ENCODE assay signal across 8 cellular contexts in genomic region chrX:13646154-13646549, GRCh38. TPM values are rescaled to one million over a fixed set of nuclear protein-coding genes. Genes with fewer than 3 reads are reported as not detected.
DNase-seq lines count a peak whose midpoint lies in the region; ATAC-seq and TF ChIP-seq lines count a peak whose summit lies in the region.

No MANE protein-coding gene starts in this region.

- POLR2A ChIA-PET in IMR-90 (lab: Charles Lee; ENCODE audit: unreplicated experiment): no interaction called here

- dilution Hi-C loops in IMR-90 (cut with HindIII; ENCODE audit: low sequenced_read_pairs, unreplicated experiment): no loop called here
- dilution Hi-C loops in mammary epithelial cell (cut with HindIII; ENCODE audit: low sequenced_read_pairs): loop anchor here (10.0 kb wide), 1 partner anchor 141 kb away; no protein-coding TSS in a partner anchor

- in situ Hi-C loops in IMR-90 (cut with MboI; ENCODE audit: low sequenced_read_pairs): loop anchor here (25.0 kb wide), 1 partner anchor 134 kb away; no protein-coding TSS in a partner anchor
- in situ Hi-C loops in mammary epithelial cell (cut with MboI; ENCODE audit: low sequenced_read_pairs in 2 of 2): loop anchor here (5.0 kb wide), 1 partner anchor 139 kb away; no protein-coding TSS in a partner anchor

- H3K27me3 ChIP-seq in DOHH2 (ENCODE audit: control insufficient read depth, low read length): no peaks in the 10 kb centered on the region
- H3K27me3 ChIP-seq in IMR-90 (ENCODE audit: control insufficient read depth, insufficient read depth, low read length): no peaks in the 10 kb centered on the region
- no peaks in the 10 kb centered on the region for H3K27me3 ChIP-seq in RWPE2 (ENCODE audit: insufficient read depth, poor library complexity, severe bottlenecking)
- peaks cover 3% of the 10 kb centered on the region for H3K27me3 ChIP-seq in mammary epithelial cell (ENCODE audit: insufficient read depth, low read length)

- no peak overlapping the region for H4K8ac ChIP-seq in IMR-90 (ENCODE audit: low read depth in 2 of 2, low read length in 2 of 2)

- no peak overlapping the region for H3K14ac ChIP-seq in IMR-90 (replicated peaks; ENCODE audit: low read depth, low read length)

- H3K9me1 ChIP-seq in IMR-90 (ENCODE audit: insufficient read depth, low read length): no peaks in the 10 kb centered on the region

- H3K9me2 ChIP-seq in DOHH2 (replicated peaks; ENCODE audit: control insufficient read depth, low read length): no peaks in the 10 kb centered on the region

- no peaks in the 10 kb centered on the region for H3K36me3 ChIP-seq in DOHH2 (ENCODE audit: control insufficient read depth, low read length)
- H3K36me3 ChIP-seq in IMR-90 (ENCODE audit: control insufficient read depth, insufficient read depth, low read length): no peaks in the 10 kb centered on the region
- H3K36me3 ChIP-seq in RWPE2 (ENCODE audit: low read depth): no peaks in the 10 kb centered on the region
- no peaks in the 10 kb centered on the region for H3K36me3 ChIP-seq in mammary epithelial cell (ENCODE audit: insufficient read depth, low read length)

- H3K23ac ChIP-seq in IMR-90 (ENCODE audit: low read depth, low read length): no peak overlapping the region

- peak overlapping the region; percentile 41; the same call in 1 of the 2 replicates for H2BK20ac ChIP-seq in IMR-90 (ENCODE audit: low read depth, low read length)

- peak; percentile 66 for TF ChIP-seq RAD21 in IMR-90 (IDR thresholded peaks at IDR 0.05; ENCODE audit: low read length)

- no peaks in the 10 kb centered on the region for H3F3A ChIP-seq in DOHH2 (ENCODE audit: control insufficient read depth, insufficient read depth)

- H4K5ac ChIP-seq in IMR-90 (ENCODE audit: low read depth, low read length): no peak overlapping the region

- H3K79me2 ChIP-seq in DOHH2 (ENCODE audit: control insufficient read depth, low read length) (no peaks in the 10 kb centered on the region), mammary epithelial cell (ENCODE audit: insufficient read depth, low read length) (no peaks in the 10 kb centered on the region)

- intact Hi-C loops in IMR-90 (cut with micrococcal nuclease): loop anchor here (1.0 to 10.0 kb wide), 4 partner anchors 124 to 831 kb away; no protein-coding TSS in a partner anchor
- intact Hi-C loops in mammary epithelial cell (cut with micrococcal nuclease): loop anchor here (1.0 to 5.0 kb wide), 4 partner anchors 124 to 834 kb away; no protein-coding TSS in a partner anchor

- H3K18ac ChIP-seq in IMR-90 (ENCODE audit: low read depth, low read length): no peak overlapping the region

- H3K4me1 ChIP-seq in DOHH2 (ENCODE audit: control insufficient read depth, low read length): no peaks in the 10 kb centered on the region
- H3K4me1 ChIP-seq in IMR-90 (ENCODE audit: control insufficient read depth, insufficient read depth, low read length): peaks cover 6% of the 10 kb centered on the region; the same call in 1 of the 2 replicates
- H3K4me1 ChIP-seq in RWPE2 (ENCODE audit: insufficient read depth, poor library complexity, severe bottlenecking): no peaks in the 10 kb centered on the region
- no peaks in the 10 kb centered on the region for H3K4me1 ChIP-seq in mammary epithelial cell (ENCODE audit: insufficient read depth, low read length)

- WGBS in IMR-90 (ENCODE audit: extremely low coverage in 2 of 2, insufficient read length in 1 of 2), 2 experiments: no CpG with 5 or more reads among the region's 3 CpGs
- 30% methylated on average over 3 of the region's 3 CpGs for WGBS in mammary epithelial cell (ENCODE audit: low coverage, missing lambda C conversion rate)

- H2AK5ac ChIP-seq in IMR-90 (ENCODE audit: low read depth, low read length): no peak overlapping the region

- H3K4me3 ChIP-seq in DOHH2 (ENCODE audit: low read length) (no peak overlapping the region), IMR-90 (ENCODE audit: insufficient read depth, low read depth, low read length) (no peak overlapping the region), RWPE2 (ENCODE audit: severe bottlenecking) (no peak overlapping the region), mammary epithelial cell (replicated peaks in 1 of 3; ENCODE audit: insufficient read depth in 1 of 3, low read depth in 2 of 3, low read length in 3 of 3) (no peak overlapping the region)

- H2BK15ac ChIP-seq in IMR-90 (ENCODE audit: low read depth, low read length): 0 out of 3 replicates have a peak overlapping the region, but pooled peaks have one; percentile 45

- no peak overlapping the region for H3K4me2 ChIP-seq in DOHH2 (ENCODE audit: low read length)
- no peak overlapping the region for H3K4me2 ChIP-seq in IMR-90 (ENCODE audit: low read depth, low read length)
- no peak overlapping the region for H3K4me2 ChIP-seq in mammary epithelial cell (ENCODE audit: insufficient read depth, low read depth, low read length)

- BruUV-seq in IMR-90 (replicated peaks; lab: Mats Ljungman, UMichigan): no TSS peak
- BruUV-seq in mammary epithelial cell (replicated peaks; lab: Mats Ljungman, UMichigan): no TSS peak

- H3K27ac ChIP-seq in DOHH2 (ENCODE audit: low read depth, low read length): no peak overlapping the region
- no peak overlapping the region for H3K27ac ChIP-seq in IMR-90 (ENCODE audit: insufficient read depth, low read length)
- H3K27ac ChIP-seq in RWPE2 (ENCODE audit: poor library complexity, severe bottlenecking): no peak overlapping the region
- no peak overlapping the region for H3K27ac ChIP-seq in mammary epithelial cell (ENCODE audit: insufficient read depth, low read depth, low read length)

- H4K91ac ChIP-seq in IMR-90 (ENCODE audit: insufficient read depth, low read depth, low read length): no peak overlapping the region

- H3K79me1 ChIP-seq in IMR-90 (ENCODE audit: low read depth in 1 of 2, low read length in 2 of 2): no peaks in the 10 kb centered on the region

- H2BK5ac ChIP-seq in IMR-90 (ENCODE audit: low read depth, low read length, poor library complexity, severe bottlenecking): peak overlapping the region; percentile 52

- no peak for TF ChIP-seq POLR2A in IMR-90 (IDR thresholded peaks at IDR 0.05; ENCODE audit: low read depth, low read length)

- H3K9ac ChIP-seq in IMR-90 (ENCODE audit: low read depth, low read length) (no peak overlapping the region), mammary epithelial cell (ENCODE audit: insufficient read depth, low read length) (no peak overlapping the region)

- peak overlapping the region; percentile 41 for H2BK120ac ChIP-seq in IMR-90 (ENCODE audit: low read depth, low read length)

- no peak overlapping the region for H3K4ac ChIP-seq in IMR-90 (ENCODE audit: low read depth, low read length)

- H4K20me1 ChIP-seq in DOHH2 (ENCODE audit: control insufficient read depth, insufficient read depth, low read depth, low read length) (no peaks in the 10 kb centered on the region), IMR-90 (ENCODE audit: insufficient read depth, low read length) (no peaks in the 10 kb centered on the region), mammary epithelial cell (ENCODE audit: insufficient read depth, low read length) (no peaks in the 10 kb centered on the region)

- H3K9me3 ChIP-seq in DOHH2 (ENCODE audit: control insufficient read depth, insufficient read depth, low read length): no peaks in the 10 kb centered on the region
- H3K9me3 ChIP-seq in IMR-90 (ENCODE audit: control insufficient read depth, insufficient read depth, low read length): no peaks in the 10 kb centered on the region
- H3K9me3 ChIP-seq in RWPE2 (ENCODE audit: severe bottlenecking): no peaks in the 10 kb centered on the region
- no peaks in the 10 kb centered on the region for H3K9me3 ChIP-seq in mammary epithelial cell (replicated peaks; ENCODE audit: insufficient read depth, low read length)

- ATAC-seq in IMR-90 (ENCODE audit: low read depth): peak; percentile 82
- ATAC-seq in RWPE2 (ENCODE audit: low read depth): no peak
- ATAC-seq in HG03457 (IDR thresholded peaks at IDR 0.05; ENCODE audit: unreplicated experiment): no peak

- peak; percentile 65 for DNase-seq in IMR-90
- DNase-seq in RWPE2 (ENCODE audit: low spot score): no peak
- DNase-seq in mammary epithelial cell: peak; percentile 53
- peak; percentile 77 for DNase-seq in islet precursor cell
- peak; percentile 49 for DNase-seq in stimulated activated CD8-positive, alpha-beta memory T cell treated with anti-CD3 and anti-CD28 coated beads, Interleukin-4, amount 100 ng/mL, for 48 hours
- no peak for DNase-seq in OCI-M2 (lab: John Stamatoyannopoulos, UW; ENCODE audit: unreplicated experiment)

- peak; percentile 67 for TF ChIP-seq CTCF in DOHH2 (IDR thresholded peaks at IDR 0.05; ENCODE audit: low read depth, low read length, poor library complexity, severe bottlenecking)
- TF ChIP-seq CTCF in IMR-90 (conservative IDR thresholded peaks at IDR 0.05; ENCODE audit: low read depth, low read length): peak; percentile 68
- TF ChIP-seq CTCF in RWPE2 (IDR thresholded peaks at IDR 0.05; ENCODE audit: poor library complexity, severe bottlenecking): peak; percentile 56
- TF ChIP-seq CTCF in mammary epithelial cell (conservative IDR thresholded peaks at IDR 0.05 in 1 of 2, IDR thresholded peaks at IDR 0.05 in 1 of 2; ENCODE audit: extremely low read depth in 1 of 2, insufficient read depth in 1 of 2, low read depth in 1 of 2, low read length in 2 of 2): peak; percentile 81 to 94

- no peak overlapping the region for H2AFZ ChIP-seq in IMR-90 (replicated peaks; ENCODE audit: low read length, poor library complexity)
- H2AFZ ChIP-seq in mammary epithelial cell (ENCODE audit: low read depth, low read length): peak overlapping the region; percentile 73

- CTCF ChIA-PET in IMR-90 (lab: Yijun Ruan, JAX) (interaction anchor here (0.6 to 2.3 kb wide), 12 partner anchors 11 to 173 kb away, joined by 3 to 24 read pairs (median 4); no protein-coding TSS in a partner anchor), mammary epithelial cell (lab: Charles Lee; ENCODE audit: low non-redundant PET) (interaction anchor here (0.6 to 1.1 kb wide), 6 partner anchors 23 to 141 kb away, joined by 4 to 6 read pairs (median 4); no protein-coding TSS in a partner anchor)

- H3K56ac ChIP-seq in IMR-90 (ENCODE audit: extremely low read depth, insufficient read depth, low read length): no peak overlapping the region

- no peak overlapping the region for H2AK9ac ChIP-seq in IMR-90 (replicated peaks; ENCODE audit: low read depth, low read length, poor library complexity)

RNA-seq across cellular contexts. Expression of gene TCEANC, which starts 6.8 kb away (rescaled TPM):
- total RNA-seq in IMR-90 (2012; rRNA removed): 1.4 and 2.5 TPM in 2 replicates
- polyA plus RNA-seq in IMR-90 (2012; rRNA removed): 0.53 and 0.99 TPM in 2 replicates
- polyA plus RNA-seq in IMR-90 (2012; cell fraction: cytosol; rRNA removed): 0.09 and 0.13 TPM in 2 replicates
- polyA plus RNA-seq in IMR-90 (2012; cell fraction: nucleus; rRNA removed; ENCODE audit: low replicate concordance): 0.16 and 2.1 TPM in 2 replicates
- total RNA-seq in mammary epithelial cell: 1 to 10 TPM; 3.9 to 4.2 TPM
- 0.69 TPM for polyA plus RNA-seq in mammary epithelial cell
- not detected for polyA minus RNA-seq in mammary epithelial cell

RNA-seq across cellular contexts. Expression of gene RAB9A, which starts 42.8 kb away (rescaled TPM):
- total RNA-seq in IMR-90 (2012; rRNA removed) (15.8 and 26.7 TPM in 2 replicates), mammary epithelial cell (10 to 100 TPM; 37.2 to 42.2 TPM)
- polyA plus RNA-seq in IMR-90 (2012; rRNA removed) (15.6 and 22.3 TPM in 2 replicates), mammary epithelial cell (31.8 TPM)
- 5.8 and 7.9 TPM in 2 replicates for polyA plus RNA-seq in IMR-90 (2012; cell fraction: cytosol; rRNA removed)
- polyA plus RNA-seq in IMR-90 (2012; cell fraction: nucleus; rRNA removed; ENCODE audit: low replicate concordance): 2.2 and 12.0 TPM in 2 replicates
- 9.4 TPM for polyA minus RNA-seq in mammary epithelial cell

Comparison
In these comparisons a context has a peak if more than half of its experiments do, and no peak if none do; other contexts are left out.
1. DNase-seq: peak in IMR-90 (single experiment), mammary epithelial cell (single experiment), islet precursor cell (single experiment) and stimulated activated CD8-positive, alpha-beta memory T cell treated with anti-CD3 and anti-CD28 coated beads, Interleukin-4, amount 100 ng/mL, for 48 hours (single experiment); none in RWPE2 (single experiment) and OCI-M2 (single experiment).
2. Peak in every context shown above with its lines, with median percentiles within 50 percentile points of each other: CTCF ChIP-seq.